22 cellular contexts compared by ENCODE assay signal in genomic region chr7:54960517-54960916, GRCh38. TPM values are rescaled to one million over a fixed set of nuclear protein-coding genes. Genes with fewer than 3 reads are reported as not detected.
A peak's percentile ranks its signal among the peaks of the same experiment; 100 is the strongest.
DNase-seq lines count a peak whose midpoint lies in the region; ATAC-seq and TF ChIP-seq lines count a peak whose summit lies in the region.
"Had no signal": no experiment of that assay in that cellular context is flagged by ENCODE, and none has a peak within 500 bp of the region (broad histone marks: within the 10 kb centered on the region; RNA-seq: fewer than 3 reads in every experiment).

No MANE protein-coding gene starts in this region.

- H3K4me3 ChIP-seq in astrocyte of the spinal cord (ENCODE audit: low read depth, low read length): no peak overlapping the region
- no peak overlapping the region for H3K4me3 ChIP-seq in HAP-1
- H3K4me3 ChIP-seq: upper lobe of right lung had no signal

- no peaks in the 10 kb centered on the region for H3K4me1 ChIP-seq in HAP-1
- H3K4me1 ChIP-seq: BE2C, upper lobe of right lung had no signal

- H3K9me3 ChIP-seq in HAP-1: no peaks in the 10 kb centered on the region
- H3K9me3 ChIP-seq: BE2C, upper lobe of right lung had no signal

- H3K36me3 ChIP-seq in HAP-1 (replicated peaks): no peaks in the 10 kb centered on the region
- H3K36me3 ChIP-seq: BE2C, upper lobe of right lung had no signal

- in situ Hi-C loops in astrocyte of the spinal cord (cut with HindIII; ENCODE audit: low sequenced_read_pairs): no loop called here
- in situ Hi-C loops in HAP-1 (cut with MboI; ENCODE audit: low sequenced_read_pairs): no loop called here

- DNase-seq in ELR (ENCODE audit: low read depth) (peak; percentile 77), HT1080 (ENCODE audit: low read depth) (peak; percentile 95), astrocyte of the spinal cord (ENCODE audit: low read depth, low spot score) (peak; percentile 31), iris pigment epithelial cell (ENCODE audit: low read depth) (peak; percentile 31), HAP-1 (ENCODE audit: low spot score in 2 of 2) (no peak), NCI-H1436 treated with DMSO at 0.1 percent for 48 hours (lab: John Stamatoyannopoulos, UW) (no peak), SKM-1 (lab: John Stamatoyannopoulos, UW; ENCODE audit: unreplicated experiment) (no peak)
- DNase-seq: activated CD4-positive, alpha-beta T cell treated with anti-CD3 and anti-CD28 coated beads, Interleukin-2, amount 50 U/mL, for 48 hours; BE2C; effector CD8-positive, alpha-beta T cell; GOT3; head of caudate nucleus; naive thymus-derived CD8-positive, alpha-beta T cell; NCI-H1417 treated with DMSO at 0.1 percent for 48 hours; NCI-H510A; retina; RPMI8226; stimulated activated CD4-positive, alpha-beta T cell treated with anti-CD3 and anti-CD28 coated beads, Interleukin-4, amount 100 ng/mL, for 1 hour; upper lobe of right lung had no signal

- no peak for ATAC-seq in HG02981 (IDR thresholded peaks at IDR 0.05; ENCODE audit: unreplicated experiment)
- ATAC-seq: naive thymus-derived CD8-positive, alpha-beta T cell; stimulated activated memory B cell treated with anti-CD40 and anti-IgM and Interleukin-4, amounts not matched to agents 10 μg/mL and 1 μg/mL and 100 μg/mL, for 72 hours; upper lobe of right lung had no signal

- H3K27me3 ChIP-seq in HAP-1 (ENCODE audit: low read depth): no peaks in the 10 kb centered on the region
- H3K27me3 ChIP-seq: BE2C, upper lobe of right lung had no signal

- no peak for TF ChIP-seq CTCF in astrocyte of the spinal cord (IDR thresholded peaks at IDR 0.05; ENCODE audit: low read depth, low read length)

RNA-seq across cellular contexts. Expression of gene EGFR, which starts 58.3 kb away (rescaled TPM):
- 33.6 and 34.5 TPM in 2 replicates for total RNA-seq in HT1080 (2014; rRNA removed; shearing (Covaris generic))
- 25.1 and 28.9 TPM in 2 replicates for polyA plus RNA-seq in HT1080 (2015; cell fraction: cytosol; rRNA removed)
- 74.6 and 75.9 TPM in 2 replicates for polyA plus RNA-seq in HT1080 (2015; cell fraction: nucleus; rRNA removed)
- total RNA-seq: activated T-helper 2 cell treated with anti-CD3 and anti-CD28 coated beads, Interferon-gamma antibody, Interleukin-2, Interleukin-4, amounts not matched to agents 10 μg/mL and 5 μg/mL and 100 μg/mL, durations not matched to agents 14 hours and 24 hours and 36 hours; naive thymus-derived CD8-positive, alpha-beta T cell had no signal
- polyA plus RNA-seq: naive thymus-derived CD8-positive, alpha-beta T cell had no signal

Comparison
In these comparisons a context has a peak if more than half of its experiments do, and no peak if none do; other contexts are left out.
1. DNase-seq: peak in ELR (single experiment), HT1080 (single experiment), astrocyte of the spinal cord (single experiment) and iris pigment epithelial cell (single experiment); none in HAP-1 (0 of 2), NCI-H1436 treated with DMSO at 0.1 percent for 48 hours (single experiment) and SKM-1 (single experiment).